Comparison of ENCODE assay signal across 21 cellular contexts in genomic region chr1:8984203-8984602, GRCh38. TPM values are rescaled to one million over a fixed set of nuclear protein-coding genes. Genes with fewer than 3 reads are reported as not detected.
"Had no signal": no experiment of that assay in that cellular context is flagged by ENCODE, and none has a peak within 500 bp of the region (broad histone marks: within the 10 kb centered on the region; RNA-seq: fewer than 3 reads in every experiment).

No MANE protein-coding gene starts in this region.

- H3K79me2 ChIP-seq: parathyroid adenoma had no signal

- H3K4me3 ChIP-seq: coronary artery, esophagus squamous epithelium, left lung, thoracic aorta, upper lobe of right lung had no signal

- H3K4me3 Mint-ChIP-seq: central memory CD8-positive, alpha-beta T cell; naive B cell had no signal

- ATAC-seq: left lung, upper lobe of right lung had no signal

- H3K9me3 Mint-ChIP-seq: central memory CD8-positive, alpha-beta T cell had no signal

- DNase-seq: activated CD4-positive, alpha-beta T cell treated with anti-CD3 and anti-CD28 coated beads for 4 hours; activated naive CD4-positive, alpha-beta T cell treated with anti-CD3 and anti-CD28 coated beads, Interleukin-2, amount 50 U/mL, for 16 hours; anterior cingulate cortex; brain microvascular endothelial cell; esophagus squamous epithelium; hippocampal formation; left lung; naive B cell; stimulated activated CD4-positive, alpha-beta T cell treated with anti-CD3 and anti-CD28 coated beads, Interleukin-1b, Interleukin-23, amount 100 ng/mL, for 48 hours; upper lobe of right lung had no signal

- H3K36me3 ChIP-seq: brain microvascular endothelial cell, esophagus squamous epithelium, left lung, thoracic aorta, upper lobe of right lung had no signal

- H3K27ac ChIP-seq: brain microvascular endothelial cell, coronary artery, esophagus squamous epithelium, left lung, parathyroid adenoma, thoracic aorta, upper lobe of right lung had no signal

- H3K27me3 ChIP-seq: brain microvascular endothelial cell, esophagus squamous epithelium, left lung, upper lobe of right lung had no signal

- H3K9me3 ChIP-seq: esophagus squamous epithelium, left lung, thoracic aorta, upper lobe of right lung had no signal

- H3K4me1 ChIP-seq: parathyroid adenoma had no signal

RNA-seq across cellular contexts. Expression of gene CA6, which starts 38.5 kb away (rescaled TPM):
- total RNA-seq: endothelial cell of umbilical vein, esophagus squamous epithelium, fibroblast of villous mesenchyme, glomerular endothelial cell, left lung, renal cortical epithelial cell, thoracic aorta, upper lobe of right lung had no signal
- polyA plus RNA-seq: endothelial cell of umbilical vein, keratinocyte had no signal

RNA-seq across cellular contexts. Expression of gene SLC2A7, which starts 42.0 kb away (rescaled TPM):
- total RNA-seq: endothelial cell of umbilical vein, fibroblast of villous mesenchyme, glomerular endothelial cell, mononuclear cell, renal cortical epithelial cell, SK-MEL-5, thoracic aorta, upper lobe of right lung had no signal
- polyA plus RNA-seq: endothelial cell of umbilical vein, keratinocyte had no signal
